ENCODE assay signal across 9 cellular contexts in the genomic region with DNA sequence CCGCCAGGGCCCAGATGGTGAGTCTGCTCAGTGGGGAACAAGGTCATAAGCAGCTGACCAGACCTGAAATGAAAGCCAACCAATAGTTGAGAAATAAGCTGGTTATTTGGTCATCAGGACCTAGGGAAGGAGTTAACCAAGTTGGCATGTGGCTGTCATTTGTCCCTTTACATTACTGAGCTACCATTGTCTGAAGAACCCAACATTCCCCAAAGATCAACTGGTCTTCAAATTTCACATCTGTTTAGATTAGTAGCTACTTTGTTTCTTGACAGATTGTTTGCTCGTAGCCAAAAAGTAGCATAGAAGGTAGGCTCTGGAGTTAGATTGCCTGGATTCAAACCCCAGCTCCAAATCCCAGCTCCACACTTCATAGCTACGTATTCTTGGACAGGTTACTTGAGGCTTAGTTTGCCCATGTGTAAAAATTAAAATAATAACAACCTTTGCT. TPM values are rescaled to one million over a fixed set of nuclear protein-coding genes. Genes with fewer than 3 reads are reported as not detected.
DNase-seq lines count a peak whose midpoint lies in the region; ATAC-seq and TF ChIP-seq lines count a peak whose summit lies in the region.
"Had no signal": no experiment of that assay in that cellular context is flagged by ENCODE, and none has a peak within 500 bp of the region (broad histone marks: within the 10 kb centered on the region; RNA-seq: fewer than 3 reads in every experiment).

No MANE protein-coding gene starts in this region.

- H4K20me1 ChIP-seq in Loucy (ENCODE audit: insufficient read depth, low read length, poor library complexity, severe bottlenecking) = no peaks in the 10 kb centered on the region

- no peaks in the 10 kb centered on the region for H3K36me3 ChIP-seq in Loucy (ENCODE audit: insufficient read depth, low read length)

- no peaks in the 10 kb centered on the region for H3K27me3 Mint-ChIP-seq in chondrocyte (ENCODE audit: low read depth)
- H3K27me3 Mint-ChIP-seq in natural killer cell (ENCODE audit: low read depth in 2 of 2) = no peaks in the 10 kb centered on the region

- peak overlapping the region; percentile 92 for H3K4me2 ChIP-seq in Loucy (ENCODE audit: low read depth, low read length, poor library complexity, severe bottlenecking)

- H3K4me3 Mint-ChIP-seq in chondrocyte (ENCODE audit: unreplicated experiment) (peak overlapping the region; percentile 97), natural killer cell (peak overlapping the region; percentile 95)

- ATAC-seq in natural killer cell = no peak

- no peaks in the 10 kb centered on the region for H3K9me2 ChIP-seq in Loucy (replicated peaks; ENCODE audit: low read depth, low read length)

- intact Hi-C loops in natural killer cell (cut with micrococcal nuclease) = loop anchor here (10.0 kb wide), 1 partner anchor 186 kb away; a partner anchor contains a TSS

- H3K27me3 ChIP-seq in Loucy (ENCODE audit: insufficient read depth, low read length, poor library complexity, severe bottlenecking) = no peaks in the 10 kb centered on the region

- H3K79me2 ChIP-seq in Loucy (ENCODE audit: insufficient read depth, low read length) = peaks cover 62% of the 10 kb centered on the region

- H3F3A ChIP-seq in Loucy (ENCODE audit: low read depth) = no peaks in the 10 kb centered on the region

- DNase-seq in AG10803 (ENCODE audit: low read depth) (no peak), chondrocyte (ENCODE audit: low spot score) (no peak), natural killer cell (no peak), NCI-H1930 (lab: John Stamatoyannopoulos, UW) (no peak), NCI-H510A (lab: John Stamatoyannopoulos, UW) (no peak), foreskin melanocyte (no peak), GOT3 (lab: John Stamatoyannopoulos, UW) (no peak)

- H3K4me1 ChIP-seq in Loucy (ENCODE audit: insufficient read depth, low read length, poor library complexity, severe bottlenecking) = peaks cover 25% of the 10 kb centered on the region

- peaks cover 6% of the 10 kb centered on the region for H3K36me3 Mint-ChIP-seq in chondrocyte (ENCODE audit: low read depth)
- no peaks in the 10 kb centered on the region for H3K36me3 Mint-ChIP-seq in natural killer cell

- H3K4me1 Mint-ChIP-seq in chondrocyte (ENCODE audit: low read depth) (peaks cover 41% of the 10 kb centered on the region), natural killer cell (peaks cover 30 to 37% of the 10 kb centered on the region in 2 donors)

- no peaks in the 10 kb centered on the region for H3K9me3 ChIP-seq in Loucy (ENCODE audit: insufficient read depth, low read depth, low read length)

- H3K27ac Mint-ChIP-seq in chondrocyte (ENCODE audit: unreplicated experiment) = peak overlapping the region; percentile 97
- H3K27ac Mint-ChIP-seq in natural killer cell = peak overlapping the region; percentile 90 to 97

- H2AFZ ChIP-seq in Loucy (ENCODE audit: low read length) = no peak overlapping the region

- H3K9me3 Mint-ChIP-seq in chondrocyte (ENCODE audit: low read depth) (no peaks in the 10 kb centered on the region), natural killer cell (no peaks in the 10 kb centered on the region)

- peak overlapping the region; percentile 66 for H3K4me3 ChIP-seq in AG10803 (ENCODE audit: low read length)
- peak overlapping the region; percentile 79 for H3K4me3 ChIP-seq in Loucy (ENCODE audit: low read length, poor library complexity, severe bottlenecking)

- H3K9ac ChIP-seq in Loucy (ENCODE audit: low read depth, low read length, poor library complexity, severe bottlenecking) = peak overlapping the region; percentile 88

- TF ChIP-seq CTCF in AG10803 (conservative IDR thresholded peaks at IDR 0.05; ENCODE audit: low read length) (no peak), Loucy (conservative IDR thresholded peaks at IDR 0.05; ENCODE audit: low read length) (no peak), chondrocyte (IDR thresholded peaks at IDR 0.05) (no peak), natural killer cell (IDR thresholded peaks at IDR 0.05) (no peak)

RNA-seq across cellular contexts. Expression of a gene that starts 1.0 kb away (rescaled TPM):
- 21.2 to 30.1 TPM (median 29.6 TPM) in 3 replicates for total RNA-seq in chondrocyte
- 10 to 100 TPM in 2 of 3 donors, 1 to 10 TPM in 1; 8.1 to 10.9 (median 10.7) TPM for total RNA-seq in natural killer cell

RNA-seq across cellular contexts. Expression of a gene that starts 2.0 kb away (rescaled TPM):
- 2.4 to 4.1 TPM (median 3.0 TPM) in 3 replicates for total RNA-seq in chondrocyte
- total RNA-seq in natural killer cell = 1 to 10 TPM; 1.0 to 2.5 (median 2.1) TPM

RNA-seq across cellular contexts. Expression of a gene that starts 6.6 kb away (rescaled TPM):
- 222 to 230 TPM (median 227 TPM) in 3 replicates for total RNA-seq in chondrocyte
- total RNA-seq in natural killer cell = 100 to 1,000 TPM; 506 to 571 (median 534) TPM

RNA-seq across cellular contexts. Expression of a gene that starts 19.7 kb away (rescaled TPM):
- total RNA-seq in chondrocyte (not detected in 3 replicates), natural killer cell (not detected)

RNA-seq across cellular contexts. Expression of a gene that starts 23.6 kb away (rescaled TPM):
- total RNA-seq in chondrocyte (not detected in 3 replicates), natural killer cell (10 to 100 TPM in 1 of 3 donors, 1 to 10 TPM in 2; 7.6 to 13.1 (median 8.7) TPM)
- total RNA-seq: renal cortical epithelial cell had no signal
